ENCODE assay signal across 11 cellular contexts in genomic region chr14:20958946-20959345, GRCh38. TPM values are rescaled to one million over a fixed set of nuclear protein-coding genes. Genes with fewer than 3 reads are reported as not detected.
"Had no signal": no experiment of that assay in that cellular context is flagged by ENCODE, and none has a peak within 500 bp of the region (broad histone marks: within the 10 kb centered on the region; RNA-seq: fewer than 3 reads in every experiment).

No MANE protein-coding gene starts in this region.

RNA-seq across cellular contexts. Expression of gene RNASE2, which starts 3.7 kb away (rescaled TPM):
- total RNA-seq: mammary epithelial cell, occipital lobe, osteocyte had no signal
- polyA plus RNA-seq: keratinocyte, mammary epithelial cell had no signal

RNA-seq across cellular contexts. Expression of gene SLC39A2, which starts 40.1 kb away (rescaled TPM):
- total RNA-seq: left cardiac atrium, lower lobe of right lung, mammary epithelial cell, natural killer cell, occipital lobe, psoas muscle, sigmoid colon, subcutaneous adipose tissue, thoracic aorta had no signal
